10 cellular contexts compared by ENCODE assay signal in the genomic region with DNA sequence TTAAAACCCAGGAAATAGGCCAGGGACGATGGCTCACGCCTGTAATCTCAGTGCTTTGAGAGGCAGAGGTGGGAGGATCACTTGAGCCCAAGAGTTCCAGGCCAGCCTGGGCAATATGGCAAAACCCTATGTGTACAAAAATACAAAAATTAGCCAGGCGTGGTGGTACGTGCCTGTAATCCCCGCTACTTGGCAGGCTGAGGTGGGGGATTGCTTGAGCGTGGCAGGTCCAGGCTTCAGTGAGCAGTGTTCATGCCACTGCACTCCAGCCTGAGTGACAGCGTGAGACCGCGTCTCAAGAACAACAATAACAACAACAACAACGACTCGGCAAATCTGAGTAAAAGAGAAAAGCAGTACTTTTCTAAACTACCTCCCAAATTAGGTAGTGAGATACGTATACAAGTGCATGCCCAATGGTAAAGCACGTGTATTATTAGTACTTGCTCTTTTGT. TPM values are rescaled to one million over a fixed set of nuclear protein-coding genes. Genes with fewer than 3 reads are reported as not detected.
DNase-seq lines count a peak whose midpoint lies in the region; ATAC-seq, FAIRE-seq and TF ChIP-seq lines count a peak whose summit lies in the region.
"Had no signal": no experiment of that assay in that cellular context is flagged by ENCODE, and none has a peak within 500 bp of the region (broad histone marks: within the 10 kb centered on the region; RNA-seq: fewer than 3 reads in every experiment).

No MANE protein-coding gene starts in this region.

- peak overlapping the region; percentile 16 for H3K27ac Mint-ChIP-seq in stimulated activated naive CD8-positive, alpha-beta T cell treated with anti-CD3 and anti-CD28 coated beads, Interleukin-15, Interleukin-2, amounts not matched to agents 100 ng/mL and 50 ng/mL, for 24 hours
- H3K27ac Mint-ChIP-seq in T-helper 2 cell treated with Interferon-gamma antibody and Interleukin-4, amounts not matched to agents 5 μg/mL and 100 μg/mL, for 36 hours = no peak overlapping the region
- H3K27ac Mint-ChIP-seq in CD14-positive monocyte = peak overlapping the region in 3 of 7 donors; percentile 42 to 82 (median 73)
- H3K27ac Mint-ChIP-seq: mesothelial cell of epicardium had no signal

- H3K27me3 Mint-ChIP-seq in stimulated activated naive CD8-positive, alpha-beta T cell treated with anti-CD3 and anti-CD28 coated beads, Interleukin-15, Interleukin-2, amounts not matched to agents 100 ng/mL and 50 ng/mL, for 24 hours = no peaks in the 10 kb centered on the region
- no peaks in the 10 kb centered on the region for H3K27me3 Mint-ChIP-seq in T-helper 2 cell treated with Interferon-gamma antibody and Interleukin-4, amounts not matched to agents 5 μg/mL and 100 μg/mL, for 36 hours (ENCODE audit: low read depth)
- H3K27me3 Mint-ChIP-seq in CD14-positive monocyte (ENCODE audit: low read depth in 3 of 3) = no peaks in the 10 kb centered on the region

- H3K9me3 Mint-ChIP-seq in stimulated activated naive CD8-positive, alpha-beta T cell treated with anti-CD3 and anti-CD28 coated beads, Interleukin-15, Interleukin-2, amounts not matched to agents 100 ng/mL and 50 ng/mL, for 24 hours = no peaks in the 10 kb centered on the region
- peaks cover 8% of the 10 kb centered on the region for H3K9me3 Mint-ChIP-seq in T-helper 2 cell treated with Interferon-gamma antibody and Interleukin-4, amounts not matched to agents 5 μg/mL and 100 μg/mL, for 36 hours
- no peaks in the 10 kb centered on the region for H3K9me3 Mint-ChIP-seq in CD14-positive monocyte

- DNase-seq in stimulated activated naive CD8-positive, alpha-beta T cell treated with anti-CD3 and anti-CD28 coated beads, Interleukin-15, Interleukin-2, amounts not matched to agents 100 U/mL and 50 U/mL, for 24 hours = no peak
- DNase-seq in T-helper 2 cell treated with Interferon-gamma antibody and Interleukin-4, amounts not matched to agents 5 μg/mL and 100 μg/mL, for 36 hours (ENCODE audit: low spot score) = no peak
- DNase-seq in thyroid gland (peak; percentile 82 to 89), CD14-positive monocyte (ENCODE audit: low spot score) (no peak), D721Med (ENCODE audit: insufficient read length, low spot score) (no peak)
- DNase-seq in NK-92 treated with Interleukin-12 subunit alpha and Interleukin-12 subunit beta, amount 100 ng/mL, for 24 hours (lab: John Stamatoyannopoulos, UW) = no peak

- WGBS in thyroid gland, 2 donors = 37 to 48% methylated on average over 13 of the region's 13 CpGs

- H3K4me3 ChIP-seq in thyroid gland (replicated peaks in 1 of 3) = no peak overlapping the region
- H3K4me3 ChIP-seq: BLaER1 had no signal

- TF ChIP-seq POLR2A in thyroid gland (IDR thresholded peaks at IDR 0.05) = no peak

- peak overlapping the region; percentile 26 to 54 (median 37) for H3K27ac ChIP-seq in thyroid gland
- H3K27ac ChIP-seq: BLaER1 had no signal

- H3K36me3 ChIP-seq in thyroid gland = no peaks in the 10 kb centered on the region

- TF ChIP-seq CTCF in thyroid gland (IDR thresholded peaks at IDR 0.05) (no peak), CD14-positive monocyte (IDR thresholded peaks at IDR 0.05) (no peak), D721Med (IDR thresholded peaks at IDR 0.05; ENCODE audit: insufficient read depth, missing control alignments) (no peak)

- no peaks in the 10 kb centered on the region for H3K9me3 ChIP-seq in thyroid gland

- FAIRE-seq in D721Med (lab: Jason Lieb, UNC) = no peak

- H3K27me3 ChIP-seq in thyroid gland = no peaks in the 10 kb centered on the region
- H3K27me3 ChIP-seq: BLaER1 had no signal

- H3K4me1 ChIP-seq in thyroid gland = peaks cover 31 to 32% of the 10 kb centered on the region in 2 donors

- H3K4me3 Mint-ChIP-seq in stimulated activated naive CD8-positive, alpha-beta T cell treated with anti-CD3 and anti-CD28 coated beads, Interleukin-15, Interleukin-2, amounts not matched to agents 100 ng/mL and 50 ng/mL, for 24 hours = no peak overlapping the region
- peak overlapping the region; percentile 16 for H3K4me3 Mint-ChIP-seq in T-helper 2 cell treated with Interferon-gamma antibody and Interleukin-4, amounts not matched to agents 5 μg/mL and 100 μg/mL, for 36 hours
- no peak overlapping the region for H3K4me3 Mint-ChIP-seq in CD14-positive monocyte
- H3K4me3 Mint-ChIP-seq: mesothelial cell of epicardium had no signal

- peaks cover 39% of the 10 kb centered on the region for H3K36me3 Mint-ChIP-seq in stimulated activated naive CD8-positive, alpha-beta T cell treated with anti-CD3 and anti-CD28 coated beads, Interleukin-15, Interleukin-2, amounts not matched to agents 100 ng/mL and 50 ng/mL, for 24 hours (ENCODE audit: low read depth)
- H3K36me3 Mint-ChIP-seq in T-helper 2 cell treated with Interferon-gamma antibody and Interleukin-4, amounts not matched to agents 5 μg/mL and 100 μg/mL, for 36 hours (ENCODE audit: low read depth) = peaks cover 29% of the 10 kb centered on the region
- peaks cover 0 to 7% of the 10 kb centered on the region in 2 donors for H3K36me3 Mint-ChIP-seq in CD14-positive monocyte

- intact Hi-C loops in thyroid gland (cut with DNase I) = no loop called here
- intact Hi-C loops in CD14-positive monocyte (cut with micrococcal nuclease) = no loop called here

- H3K4me1 Mint-ChIP-seq in stimulated activated naive CD8-positive, alpha-beta T cell treated with anti-CD3 and anti-CD28 coated beads, Interleukin-15, Interleukin-2, amounts not matched to agents 100 ng/mL and 50 ng/mL, for 24 hours (ENCODE audit: low read depth) = peaks cover 82% of the 10 kb centered on the region
- H3K4me1 Mint-ChIP-seq in T-helper 2 cell treated with Interferon-gamma antibody and Interleukin-4, amounts not matched to agents 5 μg/mL and 100 μg/mL, for 36 hours (ENCODE audit: low read depth) = peaks cover 56% of the 10 kb centered on the region
- H3K4me1 Mint-ChIP-seq in CD14-positive monocyte = peaks cover 51% of the 10 kb centered on the region

- ATAC-seq in stimulated activated naive CD8-positive, alpha-beta T cell treated with anti-CD3 and anti-CD28 coated beads, Interleukin-15, Interleukin-2, amounts not matched to agents 100 U/mL and 50 U/mL, for 24 hours = no peak
- peak; percentile 58 for ATAC-seq in HG02870 (IDR thresholded peaks at IDR 0.05; ENCODE audit: unreplicated experiment)

RNA-seq across cellular contexts. Expression of gene NDUFC1, which starts 13.0 kb away (rescaled TPM):
- 10 to 100 TPM; 27.9 to 92.4 (median 53.2) TPM for total RNA-seq in thyroid gland
- 100 to 1,000 TPM; 123 to 134 TPM for polyA plus RNA-seq in CD14-positive monocyte

RNA-seq across cellular contexts. Expression of gene NAA15, which starts 13.9 kb away (rescaled TPM):
- total RNA-seq in thyroid gland = 10 to 100 TPM; 21.7 to 47.7 (median 24.6) TPM
- polyA plus RNA-seq in CD14-positive monocyte = 10 to 100 TPM in 1 of 2 donors, 1 to 10 TPM in 1; 8.8 to 20.2 TPM

RNA-seq across cellular contexts. Expression of gene MGARP, which starts 35.2 kb away (rescaled TPM):
- 1 to 10 TPM in 2 of 4 donors, under 1 TPM in 2; 0.71 to 2.1 (median 1.1) TPM for total RNA-seq in thyroid gland
- polyA plus RNA-seq in CD14-positive monocyte = under 1 TPM in 1 of 2 donors, not detected in 1; 0.19 TPM

Comparison
In these comparisons a context has a peak if more than half of its experiments do, and no peak if none do; other contexts are left out.
1. DNase-seq: peak in thyroid gland (2 of 2); none in stimulated activated naive CD8-positive, alpha-beta T cell treated with anti-CD3 and anti-CD28 coated beads, Interleukin-15, Interleukin-2, amounts not matched to agents 100 U/mL and 50 U/mL, for 24 hours (single experiment), T-helper 2 cell treated with Interferon-gamma antibody and Interleukin-4, amounts not matched to agents 5 μg/mL and 100 μg/mL, for 36 hours (single experiment), CD14-positive monocyte (single experiment), NK-92 treated with Interleukin-12 subunit alpha and Interleukin-12 subunit beta, amount 100 ng/mL, for 24 hours (single experiment) and D721Med (single experiment).